ENCODE assay signal across 7 cellular contexts in genomic region chr6:35342258-35343091, GRCh38. TPM values are rescaled to one million over a fixed set of nuclear protein-coding genes. Genes with fewer than 3 reads are reported as not detected.
DNase-seq lines count a peak whose midpoint lies in the region; ATAC-seq lines count a peak whose summit lies in the region.

Gene PPARD, plus strand, starts transcription at chr6:35342558. Its CDS starts 68,530 bp downstream, at chr6:35411088.

- H3K4me3 ChIP-seq in right cardiac atrium (ENCODE audit: low read length) = peak within 1 kb of the TSS; percentile 77
- H3K4me3 ChIP-seq in rectal smooth muscle tissue (ENCODE audit: low read length) = peak within 1 kb of the TSS; percentile 97

- H3K27ac Mint-ChIP-seq in T-helper 17 cell = peak within 1 kb of the TSS; percentile 96

- peak within 1 kb of the TSS; percentile 50 for H3K9ac ChIP-seq in rectal smooth muscle tissue (ENCODE audit: low read length)

- peak within 1 kb of the TSS; percentile 30 for H3K27ac ChIP-seq in angular gyrus (ENCODE audit: low read depth, low read length)
- peak within 1 kb of the TSS; percentile 72 for H3K27ac ChIP-seq in right cardiac atrium (ENCODE audit: low read length)
- H3K27ac ChIP-seq in rectal smooth muscle tissue (ENCODE audit: low read depth, low read length) = peak within 1 kb of the TSS; percentile 84

- peaks cover 10% of the 10 kb centered on the region for H3K36me3 ChIP-seq in rectal smooth muscle tissue (ENCODE audit: control insufficient read depth, insufficient read depth, low read length)

- WGBS in right cardiac atrium = under 1% methylated on average over 76 of the region's 77 CpGs

- H3K27me3 ChIP-seq in right cardiac atrium (ENCODE audit: control insufficient read depth, insufficient read depth) (no peaks in the 10 kb centered on the region), rectal smooth muscle tissue (ENCODE audit: control insufficient read depth, insufficient read depth, low read length) (no peaks in the 10 kb centered on the region)

- H3K36me3 Mint-ChIP-seq in T-helper 17 cell (ENCODE audit: low read depth) = peaks cover 8% of the 10 kb centered on the region

- H3K4me1 ChIP-seq in right cardiac atrium (ENCODE audit: control insufficient read depth, insufficient read depth, low read length) (no peaks in the 10 kb centered on the region), rectal smooth muscle tissue (ENCODE audit: control insufficient read depth, insufficient read depth, low read length) (peaks cover 11% of the 10 kb centered on the region)

- peaks cover 42% of the 10 kb centered on the region for H3K4me1 Mint-ChIP-seq in T-helper 17 cell

- intact Hi-C loops in right cardiac atrium (cut with DNase I) = loop anchor here (2.0 to 10.0 kb wide), 6 partner anchors 70 to 110 kb away; partner anchors contain the start of gene FANCE (in 1 of the 4)

- H3K9me3 ChIP-seq in T-helper 17 cell (ENCODE audit: control insufficient read depth, low read length, poor library complexity, severe bottlenecking) (no peaks in the 10 kb centered on the region), right cardiac atrium (ENCODE audit: control insufficient read depth, low read length) (no peaks in the 10 kb centered on the region)

- peak within 1 kb of the TSS; percentile 100 for H3K4me3 Mint-ChIP-seq in T-helper 17 cell

- H3K27me3 Mint-ChIP-seq in T-helper 17 cell = no peaks in the 10 kb centered on the region

- peak; percentile 78 for DNase-seq in NCI-H1694 treated with DMSO at 0.1 percent for 48 hours (lab: John Stamatoyannopoulos, UW)
- peak; percentile 96 to 99 (median 98) for DNase-seq in T-helper 17 cell
- peak; percentile 98 to 100 (median 99) for DNase-seq in right cardiac atrium

- ATAC-seq in GM18498 (IDR thresholded peaks at IDR 0.05; ENCODE audit: unreplicated experiment) (peak; percentile 98), HG02938 (IDR thresholded peaks at IDR 0.05; ENCODE audit: unreplicated experiment) (peak; percentile 94), T-helper 17 cell (peak; percentile 99), right cardiac atrium (peak; percentile 99)

RNA-seq across cellular contexts. Expression of gene PPARD, which starts in this region (rescaled TPM):
- total RNA-seq in T-helper 17 cell = 10 to 100 TPM; 25.0 to 29.9 TPM
- 10 to 100 TPM; 20.5 to 22.6 (median 21.3) TPM for total RNA-seq in right cardiac atrium
- polyA plus RNA-seq in right cardiac atrium = 21.2 TPM

Comparison
In these comparisons a context has a peak if more than half of its experiments do, and no peak if none do; other contexts are left out.
1. Peak in every context shown above with its lines: DNase-seq, ATAC-seq, H3K4me3 ChIP-seq and H3K27ac ChIP-seq.
2. H3K27ac ChIP-seq: peak in every context shown above with its lines; median percentile 84 in rectal smooth muscle tissue; 72 in right cardiac atrium; 30 in angular gyrus.